ENCODE assay signal across 19 cellular contexts in the genomic region with DNA sequence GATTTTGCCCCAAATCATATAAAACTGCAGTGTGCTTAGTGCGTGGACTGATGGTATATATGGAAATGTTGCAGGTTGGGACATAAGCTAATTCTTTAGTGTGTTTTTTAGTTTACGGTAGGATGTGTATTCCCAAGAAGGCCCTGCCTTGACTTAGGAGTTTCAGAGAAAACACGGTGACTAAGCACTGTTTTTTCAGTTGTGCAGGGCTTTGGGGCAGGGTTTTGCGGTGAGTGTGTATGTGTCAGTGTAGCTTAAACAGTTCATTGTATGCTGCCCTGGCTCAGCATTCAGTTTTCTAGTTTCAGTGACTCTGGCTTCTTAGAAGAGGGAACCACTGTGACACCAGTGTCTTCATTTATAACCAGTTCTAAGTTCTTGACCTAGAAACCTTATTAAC.
DNase-seq lines count a peak whose midpoint lies in the region; ATAC-seq and TF ChIP-seq lines count a peak whose summit lies in the region.
"Had no signal": no experiment of that assay in that cellular context is flagged by ENCODE, and none has a peak within 500 bp of the region (broad histone marks: within the 10 kb centered on the region; RNA-seq: fewer than 3 reads in every experiment).

No MANE protein-coding gene starts in this region.

- H3K9ac ChIP-seq in MM.1S (ENCODE audit: low read length) (no peak overlapping the region), skeletal muscle satellite cell (ENCODE audit: low read depth, low read length) (no peak overlapping the region)
- H3K9ac ChIP-seq: BLaER1 had no signal

- peaks cover 34% of the 10 kb centered on the region for H3K4me1 ChIP-seq in MM.1S (ENCODE audit: low read length)
- peaks cover 16% of the 10 kb centered on the region for H3K4me1 ChIP-seq in skeletal muscle satellite cell (ENCODE audit: control insufficient read depth, insufficient read depth, low read length)

- CTCF ChIA-PET in activated CD8-positive, alpha-beta memory T cell treated with anti-CD3 and anti-CD28 coated beads, Interleukin-2, amount 10 ng/mL, durations not matched to agents 7 days and 5 days (lab: Charles Lee): no interaction called here
- CTCF ChIA-PET in CD4-positive, alpha-beta T cell (lab: Charles Lee): no interaction called here

- H3F3A ChIP-seq in MM.1S (ENCODE audit: insufficient read depth, low read length): 0 out of 2 replicates have a peak, but pooled peaks cover 2% of the 10 kb centered on the region

- DNase-seq in MM.1S: peak; percentile 64
- DNase-seq in astrocyte of the cerebellum (ENCODE audit: low read depth): peak; percentile 46
- peak; percentile 60 for DNase-seq in foreskin melanocyte
- DNase-seq in activated CD8-positive, alpha-beta memory T cell treated with anti-CD3 and anti-CD28 coated beads, Interleukin-2, amount 10 ng/mL, durations not matched to agents 7 days and 5 days: no peak
- DNase-seq in posterior cingulate gyrus: no peak
- DNase-seq in CD4-positive, alpha-beta T cell: no peak
- no peak for DNase-seq in NOMO-1 (lab: John Stamatoyannopoulos, UW; ENCODE audit: unreplicated experiment in 2 of 2)
- DNase-seq: activated T-cell treated with anti-CD3 and anti-CD28 coated beads, Interleukin-2, amount 50 U/mL, for 4 hours; DMS79 treated with DMSO at 0.1 percent for 48 hours; effector CD4-positive, alpha-beta T cell; immature natural killer cell; NCI-H1092; NCI-H446; stimulated activated naive CD4-positive, alpha-beta T cell treated with Interleukin-2 at 50 U/mL for 16 hours had no signal

- H3K9me3 ChIP-seq in MM.1S (replicated peaks; ENCODE audit: insufficient read depth, low read length): no peaks in the 10 kb centered on the region
- no peaks in the 10 kb centered on the region for H3K9me3 ChIP-seq in skeletal muscle satellite cell (replicated peaks; ENCODE audit: low read length)
- H3K9me3 ChIP-seq in CD4-positive, alpha-beta T cell (ENCODE audit: control insufficient read depth, low read length): no peaks in the 10 kb centered on the region
- H3K9me3 ChIP-seq: BLaER1 had no signal

- in situ Hi-C loops in astrocyte of the cerebellum (cut with HindIII; ENCODE audit: low sequenced_read_pairs): no loop called here

- H2AFZ ChIP-seq in MM.1S (ENCODE audit: low read length): no peak overlapping the region

- H3K9me2 ChIP-seq in MM.1S (replicated peaks; ENCODE audit: insufficient read depth, low read length): no peaks in the 10 kb centered on the region

- H3K4me3 ChIP-seq in MM.1S (ENCODE audit: low read length) (no peak overlapping the region), astrocyte of the cerebellum (ENCODE audit: low read depth, low read length) (no peak overlapping the region), skeletal muscle satellite cell (ENCODE audit: low read length) (peak overlapping the region; percentile 3)
- H3K4me3 ChIP-seq: BLaER1 had no signal

- peak overlapping the region; percentile 45; the same call in 1 of the 2 replicates for H3K27ac ChIP-seq in MM.1S (ENCODE audit: low read length)
- no peak overlapping the region for H3K27ac ChIP-seq in CD4-positive, alpha-beta T cell (ENCODE audit: low read depth, low read length)
- H3K27ac ChIP-seq: BLaER1 had no signal

- H3K4me1 Mint-ChIP-seq in activated CD8-positive, alpha-beta memory T cell treated with anti-CD3 and anti-CD28 coated beads, Interleukin-2, amount 10 ng/mL, durations not matched to agents 7 days and 5 days: peaks cover 3% of the 10 kb centered on the region
- H3K4me1 Mint-ChIP-seq in CD4-positive, alpha-beta T cell (ENCODE audit: low read depth): no peaks in the 10 kb centered on the region
- H3K4me1 Mint-ChIP-seq: immature natural killer cell had no signal

- no peaks in the 10 kb centered on the region for H3K36me3 Mint-ChIP-seq in activated CD8-positive, alpha-beta memory T cell treated with anti-CD3 and anti-CD28 coated beads, Interleukin-2, amount 10 ng/mL, durations not matched to agents 7 days and 5 days
- no peaks in the 10 kb centered on the region for H3K36me3 Mint-ChIP-seq in CD4-positive, alpha-beta T cell (ENCODE audit: low read depth)
- H3K36me3 Mint-ChIP-seq: immature natural killer cell had no signal

- H3K4me2 ChIP-seq in MM.1S (ENCODE audit: low read depth, low read length) (peak overlapping the region; percentile 39; the same call in 1 of the 2 replicates), skeletal muscle satellite cell (ENCODE audit: low read length) (no peak overlapping the region)
- H3K4me2 ChIP-seq: BLaER1 had no signal

- intact Hi-C loops in posterior cingulate gyrus (cut with DNase I): no loop called here
- intact Hi-C loops in CD4-positive, alpha-beta T cell (cut with DNase I, micrococcal nuclease): no loop called here

- H3K79me2 ChIP-seq in MM.1S (ENCODE audit: low read length): no peaks in the 10 kb centered on the region

- H3K36me3 ChIP-seq in MM.1S (replicated peaks; ENCODE audit: insufficient read depth, low read length): no peaks in the 10 kb centered on the region
- no peaks in the 10 kb centered on the region for H3K36me3 ChIP-seq in skeletal muscle satellite cell (ENCODE audit: insufficient read depth, low read length)
- H3K36me3 ChIP-seq: BLaER1 had no signal

- H3K27me3 Mint-ChIP-seq in activated CD8-positive, alpha-beta memory T cell treated with anti-CD3 and anti-CD28 coated beads, Interleukin-2, amount 10 ng/mL, durations not matched to agents 7 days and 5 days: no peaks in the 10 kb centered on the region
- no peaks in the 10 kb centered on the region for H3K27me3 Mint-ChIP-seq in CD4-positive, alpha-beta T cell

- H3K4me3 Mint-ChIP-seq in activated CD8-positive, alpha-beta memory T cell treated with anti-CD3 and anti-CD28 coated beads, Interleukin-2, amount 10 ng/mL, durations not matched to agents 7 days and 5 days: no peak overlapping the region
- no peak overlapping the region for H3K4me3 Mint-ChIP-seq in CD4-positive, alpha-beta T cell
- H3K4me3 Mint-ChIP-seq: activated T-cell treated with anti-CD3 and anti-CD28 coated beads, Interleukin-2, amount 50 U/mL, for 4 hours; immature natural killer cell; T-helper 1 cell treated with Interleukin-12 subunit alpha and Interleukin-12 subunit beta and Interleukin-4 antibody, amounts not matched to agents 30 μg/mL and 1 μg/mL, for 36 hours had no signal

- ATAC-seq in activated CD8-positive, alpha-beta memory T cell treated with anti-CD3 and anti-CD28 coated beads, Interleukin-2, amount 10 ng/mL, durations not matched to agents 7 days and 5 days: no peak
- ATAC-seq in CD4-positive, alpha-beta T cell (ENCODE audit: poor library complexity): no peak
- ATAC-seq: activated T-cell treated with anti-CD3 and anti-CD28 coated beads, Interleukin-2, amount 50 U/mL, for 4 hours; HepG2; Panc1 had no signal

- H3K27me3 ChIP-seq in MM.1S (replicated peaks; ENCODE audit: insufficient read depth, low read length): no peaks in the 10 kb centered on the region
- no peaks in the 10 kb centered on the region for H3K27me3 ChIP-seq in skeletal muscle satellite cell (ENCODE audit: control insufficient read depth, insufficient read depth, low read length)
- H3K27me3 ChIP-seq in CD4-positive, alpha-beta T cell (ENCODE audit: control insufficient read depth, insufficient read depth, low read length): no peaks in the 10 kb centered on the region
- H3K27me3 ChIP-seq: BLaER1 had no signal

- H3K27ac Mint-ChIP-seq in activated CD8-positive, alpha-beta memory T cell treated with anti-CD3 and anti-CD28 coated beads, Interleukin-2, amount 10 ng/mL, durations not matched to agents 7 days and 5 days: no peak overlapping the region
- H3K27ac Mint-ChIP-seq in CD4-positive, alpha-beta T cell: no peak overlapping the region
- H3K27ac Mint-ChIP-seq: immature natural killer cell; T-helper 1 cell treated with Interleukin-12 subunit alpha and Interleukin-12 subunit beta and Interleukin-4 antibody, amounts not matched to agents 30 μg/mL and 1 μg/mL, for 36 hours had no signal

- TF ChIP-seq CTCF in MM.1S (IDR thresholded peaks at IDR 0.05; ENCODE audit: low read length) (no peak), astrocyte of the cerebellum (IDR thresholded peaks at IDR 0.05; ENCODE audit: low read depth, low read length, missing control alignments) (no peak)
- TF ChIP-seq CTCF in CD4-positive, alpha-beta T cell (IDR thresholded peaks at IDR 0.05): no peak

- H3K9me3 Mint-ChIP-seq in activated CD8-positive, alpha-beta memory T cell treated with anti-CD3 and anti-CD28 coated beads, Interleukin-2, amount 10 ng/mL, durations not matched to agents 7 days and 5 days (ENCODE audit: low read depth): no peaks in the 10 kb centered on the region
- H3K9me3 Mint-ChIP-seq in CD4-positive, alpha-beta T cell: no peaks in the 10 kb centered on the region
- H3K9me3 Mint-ChIP-seq: activated T-cell treated with anti-CD3 and anti-CD28 coated beads, Interleukin-2, amount 50 U/mL, for 4 hours; T-helper 1 cell treated with Interleukin-12 subunit alpha and Interleukin-12 subunit beta and Interleukin-4 antibody, amounts not matched to agents 30 μg/mL and 1 μg/mL, for 36 hours had no signal

- POLR2A ChIA-PET in CD4-positive, alpha-beta T cell (lab: Charles Lee): no interaction called here

- no peaks in the 10 kb centered on the region for H4K20me1 ChIP-seq in MM.1S (ENCODE audit: insufficient read depth, low read length)
- H4K20me1 ChIP-seq: BLaER1 had no signal

Comparison
In these comparisons a context has a peak if more than half of its experiments do, and no peak if none do; other contexts are left out.
1. DNase-seq: peak in MM.1S (single experiment), astrocyte of the cerebellum (single experiment) and foreskin melanocyte (single experiment); none in activated CD8-positive, alpha-beta memory T cell treated with anti-CD3 and anti-CD28 coated beads, Interleukin-2, amount 10 ng/mL, durations not matched to agents 7 days and 5 days (single experiment), posterior cingulate gyrus (0 of 10), CD4-positive, alpha-beta T cell (0 of 10) and NOMO-1 (0 of 2).